Comparison of ENCODE assay signal across 30 cellular contexts in genomic region chr2:41206004-41206403, GRCh38.
"Had no signal": no experiment of that assay in that cellular context is flagged by ENCODE, and none has a peak within 500 bp of the region (broad histone marks: within the 10 kb centered on the region; RNA-seq: fewer than 3 reads in every experiment).

No MANE protein-coding gene starts in this region.

- H3K27ac ChIP-seq: body of pancreas, colonic mucosa, gastrocnemius medialis, lower lobe of right lung, sigmoid colon, vagina had no signal

- H3K4me3 ChIP-seq: body of pancreas, colonic mucosa, gastrocnemius medialis, lower lobe of right lung, sigmoid colon, vagina had no signal

- H3K9me3 ChIP-seq: body of pancreas, colonic mucosa, gastrocnemius medialis, lower lobe of right lung, sigmoid colon, vagina had no signal

- ATAC-seq: activated naive CD4-positive, alpha-beta T cell treated with anti-CD3 and anti-CD28 coated beads, Interleukin-2, amount 50 U/mL, for 72 hours; activated T-cell treated with anti-CD3 and anti-CD28 coated beads, Interleukin-2, amount 50 U/mL, for 72 hours; body of pancreas; gastrocnemius medialis; left colon; lower lobe of right lung; natural killer cell; stimulated activated memory B cell treated with anti-CD40 and anti-IgM and Interleukin-4, amounts not matched to agents 10 μg/mL and 1 μg/mL and 100 μg/mL, for 72 hours; stimulated activated naive CD8-positive, alpha-beta T cell treated with anti-CD3 and anti-CD28 coated beads, Interleukin-15, amount 100 ng/mL, for 72 hours had no signal

- FAIRE-seq: keratinocyte, small intestine had no signal

- H3K4me1 ChIP-seq: body of pancreas, colonic mucosa, gastrocnemius medialis, lower lobe of right lung, sigmoid colon, vagina had no signal

- DNase-seq: activated CD4-positive, alpha-beta T cell treated with anti-CD3 and anti-CD28 coated beads for 4 hours; activated CD4-positive, alpha-beta T cell treated with anti-CD3 and anti-CD28 coated beads, Interleukin-2, amount 50 U/mL, for 4 hours; activated naive CD4-positive, alpha-beta T cell; activated T-cell treated with anti-CD3 and anti-CD28 coated beads for 4 hours; activated T-cell treated with anti-CD3 and anti-CD28 coated beads, Interleukin-2, amount 50 U/mL, for 72 hours; body of pancreas; cerebellar nuclear complex; colonic mucosa; effector memory CD4-positive, alpha-beta T cell; erythroblast; gastrocnemius medialis; glutamatergic neuron; hippocampal formation; left colon; lower lobe of right lung; mesenchymal stem cell; natural killer cell; posterior cingulate gyrus; sigmoid colon; small intestine; stimulated activated CD4-positive, alpha-beta T cell treated with anti-CD3 and anti-CD28 coated beads, Interleukin-1b, Interleukin-23, amount 100 ng/mL, for 48 hours; stimulated activated CD4-positive, alpha-beta T cell treated with anti-CD3 and anti-CD28 coated beads, Interleukin-4, amount 100 ng/mL, for 4 hours; stimulated activated CD8-positive, alpha-beta memory T cell treated with anti-CD3 and anti-CD28 coated beads, Interleukin-4, amount 100 ng/mL, for 48 hours; stimulated activated naive CD8-positive, alpha-beta T cell treated with anti-CD3 and anti-CD28 coated beads, Interleukin-15, amount 100 ng/mL, for 72 hours; substantia nigra; T-helper 1 cell had no signal

- H3K36me3 ChIP-seq: colonic mucosa, gastrocnemius medialis, lower lobe of right lung, sigmoid colon, vagina had no signal

- H3K27me3 ChIP-seq: body of pancreas, colonic mucosa, gastrocnemius medialis, sigmoid colon, vagina had no signal
